Comparison of ENCODE assay signal across 1 cellular context in genomic region chr5:68216737-68217231, GRCh38.
TF ChIP-seq lines count a peak whose summit lies in the region.

No MANE protein-coding gene starts in this region.

TF ChIP-seq in SK-N-SH treated with all-trans-retinoic acid at 6 μM for 48 hours, 23 proteins besides CTCF, POLR2A, EP300 and RAD21 (continued from another document):
- no peak for TF ChIP-seq ZNF565 (CRISPR knock-in tag; conservative IDR thresholded peaks at IDR 0.05; ENCODE audit: low read depth)
- no peak for TF ChIP-seq ZC3H10 (CRISPR knock-in tag; IDR thresholded peaks at IDR 0.05)
- TF ChIP-seq, protein P1, sequence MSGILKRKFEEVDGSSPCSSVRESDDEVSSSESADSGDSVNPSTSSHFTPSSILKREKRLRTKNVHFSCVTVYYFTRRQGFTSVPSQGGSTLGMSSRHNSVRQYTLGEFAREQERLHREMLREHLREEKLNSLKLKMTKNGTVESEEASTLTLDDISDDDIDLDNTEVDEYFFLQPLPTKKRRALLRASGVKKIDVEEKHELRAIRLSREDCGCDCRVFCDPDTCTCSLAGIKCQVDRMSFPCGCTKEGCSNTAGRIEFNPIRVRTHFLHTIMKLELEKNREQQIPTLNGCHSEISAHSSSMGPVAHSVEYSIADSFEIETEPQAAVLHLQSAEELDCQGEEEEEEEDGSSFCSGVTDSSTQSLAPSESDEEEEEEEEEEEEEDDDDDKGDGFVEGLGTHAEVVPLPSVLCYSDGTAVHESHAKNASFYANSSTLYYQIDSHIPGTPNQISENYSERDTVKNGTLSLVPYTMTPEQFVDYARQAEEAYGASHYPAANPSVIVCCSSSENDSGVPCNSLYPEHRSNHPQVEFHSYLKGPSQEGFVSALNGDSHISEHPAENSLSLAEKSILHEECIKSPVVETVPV (CRISPR knock-in tag; IDR thresholded peaks at IDR 0.05): no peak
- no peak for TF ChIP-seq PPARA (CRISPR knock-in tag; IDR thresholded peaks at IDR 0.05; ENCODE audit: borderline replicate concordance)
